In the genomic region with DNA sequence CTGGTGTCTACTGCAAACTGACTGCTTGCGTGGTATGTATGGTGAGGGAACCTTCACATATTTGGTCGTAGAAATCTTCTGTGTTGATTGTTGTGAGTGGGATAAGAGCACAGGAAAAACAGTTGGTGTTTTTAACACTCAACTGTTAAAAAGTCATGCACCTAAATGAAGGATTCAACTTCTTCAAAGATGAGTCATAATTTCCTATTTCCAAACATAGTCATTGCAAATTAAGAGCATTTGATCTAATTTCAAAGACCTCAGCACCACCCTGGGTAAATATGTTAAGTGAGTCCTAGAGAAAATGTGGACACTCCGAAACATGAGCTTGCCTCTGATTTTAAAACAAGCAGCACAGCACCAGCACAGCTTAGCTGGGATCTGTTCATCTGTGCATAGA, we compare ENCODE assay signal across 24 cellular contexts.
DNase-seq lines count a peak whose midpoint lies in the region; ATAC-seq and TF ChIP-seq lines count a peak whose summit lies in the region.
"Had no signal": no experiment of that assay in that cellular context is flagged by ENCODE, and none has a peak within 500 bp of the region (broad histone marks: within the 10 kb centered on the region; RNA-seq: fewer than 3 reads in every experiment).

No MANE protein-coding gene starts in this region.

- no peaks in the 10 kb centered on the region for H3K27me3 ChIP-seq in WERI-Rb-1 (ENCODE audit: insufficient read depth, low read depth, severe bottlenecking)
- H3K27me3 ChIP-seq: SJCRH30 had no signal

- TF ChIP-seq CTCF in WERI-Rb-1 (IDR thresholded peaks at IDR 0.05; ENCODE audit: low read depth, low read length): no peak

- peaks cover 9% of the 10 kb centered on the region for H3K9me3 Mint-ChIP-seq in activated CD4-positive, alpha-beta T cell treated with anti-CD3 and anti-CD28 coated beads, Interleukin-2, amount 10 ng/mL, durations not matched to agents 7 days and 5 days

- no peak overlapping the region for H3K4me3 ChIP-seq in WERI-Rb-1 (ENCODE audit: low read depth, low read length)
- H3K4me3 ChIP-seq: GM23338, HAP-1, PC-9, SJCRH30 had no signal

- peak overlapping the region; percentile 4; the same call in 1 of the 2 replicates for H3K27ac ChIP-seq in WERI-Rb-1
- H3K27ac ChIP-seq: HL-60, PC-9, SJCRH30 had no signal

- CTCF ChIA-PET in activated CD4-positive, alpha-beta T cell treated with anti-CD3 and anti-CD28 coated beads, Interleukin-2, amount 10 ng/mL, durations not matched to agents 7 days and 5 days (lab: Charles Lee): no interaction called here

- no peaks in the 10 kb centered on the region for H3K27me3 Mint-ChIP-seq in activated CD4-positive, alpha-beta T cell treated with anti-CD3 and anti-CD28 coated beads, Interleukin-2, amount 10 ng/mL, durations not matched to agents 7 days and 5 days
- H3K27me3 Mint-ChIP-seq: B cell had no signal

- no peak overlapping the region for H3K27ac Mint-ChIP-seq in activated CD4-positive, alpha-beta T cell treated with anti-CD3 and anti-CD28 coated beads, Interleukin-2, amount 10 ng/mL, durations not matched to agents 7 days and 5 days
- H3K27ac Mint-ChIP-seq: B cell; CD8-positive, alpha-beta memory T cell; GM23338; T-cell had no signal

- H3K9me3 ChIP-seq in WERI-Rb-1 (ENCODE audit: severe bottlenecking): no peaks in the 10 kb centered on the region
- H3K9me3 ChIP-seq: HAP-1, SJCRH30 had no signal

- H3K36me3 Mint-ChIP-seq in activated CD4-positive, alpha-beta T cell treated with anti-CD3 and anti-CD28 coated beads, Interleukin-2, amount 10 ng/mL, durations not matched to agents 7 days and 5 days (ENCODE audit: low read depth): peaks cover 2% of the 10 kb centered on the region
- H3K36me3 Mint-ChIP-seq: CD14-positive monocyte; CD8-positive, alpha-beta memory T cell; T-cell had no signal

- H3K36me3 ChIP-seq in WERI-Rb-1: no peaks in the 10 kb centered on the region
- H3K36me3 ChIP-seq: HAP-1, SJCRH30 had no signal

- H3K4me3 Mint-ChIP-seq in activated CD4-positive, alpha-beta T cell treated with anti-CD3 and anti-CD28 coated beads, Interleukin-2, amount 10 ng/mL, durations not matched to agents 7 days and 5 days: no peak overlapping the region
- H3K4me3 Mint-ChIP-seq: B cell; CD14-positive monocyte; CD8-positive, alpha-beta memory T cell; GM23338; T-cell had no signal

- H3K4me1 Mint-ChIP-seq in activated CD4-positive, alpha-beta T cell treated with anti-CD3 and anti-CD28 coated beads, Interleukin-2, amount 10 ng/mL, durations not matched to agents 7 days and 5 days: no peaks in the 10 kb centered on the region
- H3K4me1 Mint-ChIP-seq: B cell; CD14-positive monocyte; CD8-positive, alpha-beta memory T cell; T-cell had no signal

- DNase-seq in NCI-H345 (lab: John Stamatoyannopoulos, UW) (peak; percentile 36), NCI-H345 treated with DMSO at 0.1 percent for 48 hours (lab: John Stamatoyannopoulos, UW; ENCODE audit: unreplicated experiment) (no peak), MV-4-11 (lab: John Stamatoyannopoulos, UW) (peak; percentile 27), WERI-Rb-1 (no peak), UCSD-AML1 (lab: John Stamatoyannopoulos, UW; ENCODE audit: unreplicated experiment) (no peak), HuH-7 (ENCODE audit: low spot score) (no peak)
- no peak for DNase-seq in activated CD4-positive, alpha-beta T cell treated with anti-CD3 and anti-CD28 coated beads, Interleukin-2, amount 10 ng/mL, durations not matched to agents 7 days and 5 days
- DNase-seq: CD8-positive, alpha-beta memory T cell; NCI-H1105 treated with DMSO at 0.1 percent for 48 hours; NCI-H146; NCI-H1930; NCI-H226; NCI-H524; NCI-H774; PC-9; SJCRH30; T-cell had no signal

- no peak for ATAC-seq in HG03097 (IDR thresholded peaks at IDR 0.05; ENCODE audit: low FRiP score, unreplicated experiment)
- ATAC-seq: GM23338, Right ventricle myocardium inferior, T-cell had no signal

- POLR2A ChIA-PET in activated CD4-positive, alpha-beta T cell treated with anti-CD3 and anti-CD28 coated beads, Interleukin-2, amount 10 ng/mL, durations not matched to agents 7 days and 5 days (lab: Charles Lee): no interaction called here

Comparison
In these comparisons a context has a peak if more than half of its experiments do, and no peak if none do; other contexts are left out.
1. DNase-seq: peak in NCI-H345 (single experiment) and MV-4-11 (single experiment); none in NCI-H345 treated with DMSO at 0.1 percent for 48 hours (single experiment), WERI-Rb-1 (single experiment), UCSD-AML1 (single experiment), HuH-7 (single experiment) and activated CD4-positive, alpha-beta T cell treated with anti-CD3 and anti-CD28 coated beads, Interleukin-2, amount 10 ng/mL, durations not matched to agents 7 days and 5 days (single experiment).